21 cellular contexts compared by ENCODE assay signal in the genomic region with DNA sequence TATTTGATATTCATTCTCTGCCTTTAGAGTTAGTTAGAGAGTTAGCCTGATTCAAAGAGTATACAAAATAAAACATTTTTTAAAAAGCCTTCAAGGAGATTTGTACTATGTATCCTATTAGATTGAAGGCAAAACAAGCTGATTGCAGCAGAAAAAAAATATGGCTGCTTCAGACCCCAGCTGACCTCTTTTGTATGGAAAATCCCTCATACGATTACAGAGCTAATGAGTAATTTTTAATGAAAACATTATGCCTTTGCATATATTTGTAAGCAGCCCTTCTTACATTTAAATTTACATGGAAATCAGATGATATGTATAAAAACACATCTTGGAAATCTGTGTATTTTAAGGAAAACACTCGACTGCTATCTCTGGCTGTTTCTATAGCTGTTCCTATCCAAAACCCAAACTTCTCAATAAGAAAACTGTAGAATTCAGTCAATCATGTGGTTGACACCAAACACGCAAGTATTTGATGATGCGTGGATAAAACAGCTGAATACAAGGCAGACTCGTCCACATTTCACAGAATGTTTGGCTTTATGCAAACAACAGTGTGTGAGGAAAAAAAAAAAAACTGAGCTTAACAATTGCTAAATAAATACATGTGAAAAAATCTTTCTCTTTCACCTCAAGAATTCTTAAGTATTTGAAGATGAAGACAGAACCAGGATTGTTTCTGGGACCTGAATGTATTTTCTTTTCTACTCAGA.
A peak's percentile ranks its signal among the peaks of the same experiment; 100 is the strongest.
DNase-seq lines count a peak whose midpoint lies in the region; ATAC-seq and TF ChIP-seq lines count a peak whose summit lies in the region.
"Had no signal": no experiment of that assay in that cellular context is flagged by ENCODE, and none has a peak within 500 bp of the region (broad histone marks: within the 10 kb centered on the region; RNA-seq: fewer than 3 reads in every experiment).

No MANE protein-coding gene starts in this region.

- peak overlapping the region in 3 of 5 experiments; percentile 32 to 82 (median 57) for H3K27ac Mint-ChIP-seq in brain
- H3K27ac Mint-ChIP-seq: activated naive CD8-positive, alpha-beta T cell treated with anti-CD3 and anti-CD28 coated beads for 36 hours; natural killer cell; stimulated activated naive B cell treated with anti-CD40 and anti-IgM and Interleukin-4, amounts not matched to agents 10 μg/mL and 1 μg/mL and 100 μg/mL, for 72 hours; type B pancreatic cell had no signal

- ATAC-seq in activated T-cell treated with anti-CD3 and anti-CD28 coated beads, Interleukin-2, amount 50 U/mL, for 4 hours: no peak
- ATAC-seq in gastrocnemius medialis (no peak), left colon (no peak)
- ATAC-seq: natural killer cell had no signal

- no peak overlapping the region for H2BK12ac ChIP-seq in mesenchymal stem cell (ENCODE audit: low read length in 2 of 2)

- H3K18ac ChIP-seq in mesenchymal stem cell (ENCODE audit: low read depth in 1 of 2, low read length in 2 of 2): no peak overlapping the region

- H4K91ac ChIP-seq in mesenchymal stem cell (ENCODE audit: low read length): no peak overlapping the region

- H3K4me3 ChIP-seq in Loucy (ENCODE audit: low read length, poor library complexity, severe bottlenecking) (no peak overlapping the region), mesenchymal stem cell (ENCODE audit: insufficient read depth in 1 of 2, low read depth in 1 of 2, low read length in 2 of 2) (no peak overlapping the region), gastrocnemius medialis (no peak overlapping the region)
- H3K4me3 ChIP-seq: BLaER1 treated with 17β-estradiol and CSF1 and Interleukin-3, amounts not matched to agents 10 nM and 100 nM; coronary artery; lower lobe of right lung; skin epidermis had no signal

- TF ChIP-seq CTCF in Loucy (conservative IDR thresholded peaks at IDR 0.05; ENCODE audit: low read length): no peak
- TF ChIP-seq CTCF in brain (conservative IDR thresholded peaks at IDR 0.05): no peak
- no peak for TF ChIP-seq CTCF in gastrocnemius medialis (IDR thresholded peaks at IDR 0.05 in 4 of 5, conservative IDR thresholded peaks at IDR 0.05 in 1 of 5)

- H3K9ac ChIP-seq in Loucy (ENCODE audit: low read depth, low read length, poor library complexity, severe bottlenecking): no peak overlapping the region
- H3K9ac ChIP-seq in mesenchymal stem cell (ENCODE audit: low read length): peak overlapping the region; percentile 53
- H3K9ac ChIP-seq: BLaER1 treated with 17β-estradiol and CSF1 and Interleukin-3, amounts not matched to agents 10 nM and 100 nM had no signal

- no peaks in the 10 kb centered on the region for H3K9me2 ChIP-seq in Loucy (replicated peaks; ENCODE audit: low read depth, low read length)

- no peak overlapping the region for H2AK5ac ChIP-seq in mesenchymal stem cell (ENCODE audit: low read length, severe bottlenecking)

- no peaks in the 10 kb centered on the region for H3K27me3 Mint-ChIP-seq in brain
- no peaks in the 10 kb centered on the region for H3K27me3 Mint-ChIP-seq in activated T-cell treated with anti-CD3 and anti-CD28 coated beads, Interleukin-2, amount 50 U/mL, for 4 hours (ENCODE audit: low read depth)

- H3K9me3 ChIP-seq in Loucy (ENCODE audit: insufficient read depth, low read depth, low read length) (no peaks in the 10 kb centered on the region), mesenchymal stem cell (ENCODE audit: control insufficient read depth, low read length) (no peaks in the 10 kb centered on the region), gastrocnemius medialis (no peaks in the 10 kb centered on the region)
- H3K9me3 ChIP-seq: BLaER1 treated with 17β-estradiol and CSF1 and Interleukin-3, amounts not matched to agents 10 nM and 100 nM; lower lobe of right lung had no signal

- no peak overlapping the region for H3K14ac ChIP-seq in mesenchymal stem cell (ENCODE audit: low read length in 2 of 2)

- intact Hi-C loops in gastrocnemius medialis (cut with DNase I; ENCODE audit: low total_unique reads) (no loop called here), left colon (cut with DNase I, micrococcal nuclease) (no loop called here)

- H3K4me3 Mint-ChIP-seq in brain: peak overlapping the region in 2 of 5 experiments; percentile 44 to 49
- H3K4me3 Mint-ChIP-seq in activated T-cell treated with anti-CD3 and anti-CD28 coated beads, Interleukin-2, amount 50 U/mL, for 4 hours: no peak overlapping the region
- H3K4me3 Mint-ChIP-seq: activated naive CD8-positive, alpha-beta T cell treated with anti-CD3 and anti-CD28 coated beads for 36 hours; natural killer cell; stimulated activated naive B cell treated with anti-CD40 and anti-IgM and Interleukin-4, amounts not matched to agents 10 μg/mL and 1 μg/mL and 100 μg/mL, for 72 hours; type B pancreatic cell had no signal

- no peak overlapping the region for H2BK5ac ChIP-seq in mesenchymal stem cell (ENCODE audit: low read depth, low read length, poor library complexity, severe bottlenecking)

- H3K4me1 ChIP-seq in Loucy (ENCODE audit: insufficient read depth, low read length, poor library complexity, severe bottlenecking): no peaks in the 10 kb centered on the region
- peaks cover 4% of the 10 kb centered on the region for H3K4me1 ChIP-seq in mesenchymal stem cell (ENCODE audit: control insufficient read depth, insufficient read depth, low read depth, low read length)
- H3K4me1 ChIP-seq in gastrocnemius medialis: peaks cover 0 to 3% of the 10 kb centered on the region in 2 donors
- H3K4me1 ChIP-seq: BLaER1 treated with 17β-estradiol and CSF1 and Interleukin-3, amounts not matched to agents 10 nM and 100 nM; lower lobe of right lung had no signal

- no peak for TF ChIP-seq POLR2A in gastrocnemius medialis (IDR thresholded peaks at IDR 0.05)

- H4K8ac ChIP-seq in mesenchymal stem cell (ENCODE audit: low read length): no peak overlapping the region

- H3K4me2 ChIP-seq in Loucy (ENCODE audit: low read depth, low read length, poor library complexity, severe bottlenecking) (no peak overlapping the region), mesenchymal stem cell (ENCODE audit: low read length, poor library complexity, severe bottlenecking) (no peak overlapping the region)
- H3K4me2 ChIP-seq: BLaER1 treated with 17β-estradiol and CSF1 and Interleukin-3, amounts not matched to agents 10 nM and 100 nM had no signal

- H3K23ac ChIP-seq in mesenchymal stem cell (ENCODE audit: low read length in 2 of 2): no peak overlapping the region

- H3F3A ChIP-seq in Loucy (ENCODE audit: low read depth): no peaks in the 10 kb centered on the region

- H4K20me1 ChIP-seq in Loucy (ENCODE audit: insufficient read depth, low read length, poor library complexity, severe bottlenecking): no peaks in the 10 kb centered on the region
- H4K20me1 ChIP-seq: BLaER1 treated with 17β-estradiol and CSF1 and Interleukin-3, amounts not matched to agents 10 nM and 100 nM had no signal

- no peaks in the 10 kb centered on the region for H3K36me3 ChIP-seq in Loucy (ENCODE audit: insufficient read depth, low read length)
- no peaks in the 10 kb centered on the region for H3K36me3 ChIP-seq in mesenchymal stem cell (ENCODE audit: control insufficient read depth in 1 of 2, insufficient read depth in 2 of 2, low read depth in 1 of 2, low read length in 2 of 2)
- no peaks in the 10 kb centered on the region for H3K36me3 ChIP-seq in gastrocnemius medialis
- H3K36me3 ChIP-seq: BLaER1 treated with 17β-estradiol and CSF1 and Interleukin-3, amounts not matched to agents 10 nM and 100 nM; lower lobe of right lung had no signal

- no peak overlapping the region for H2BK15ac ChIP-seq in mesenchymal stem cell (ENCODE audit: low read depth, poor library complexity, severe bottlenecking)

- 100% methylated on average over 1 of the region's 5 CpGs for WGBS in mesenchymal stem cell

- H3K4me1 Mint-ChIP-seq in brain: peaks cover 71% of the 10 kb centered on the region
- no peaks in the 10 kb centered on the region for H3K4me1 Mint-ChIP-seq in activated T-cell treated with anti-CD3 and anti-CD28 coated beads, Interleukin-2, amount 50 U/mL, for 4 hours (ENCODE audit: low read depth)
- H3K4me1 Mint-ChIP-seq: activated naive CD8-positive, alpha-beta T cell treated with anti-CD3 and anti-CD28 coated beads for 36 hours; natural killer cell; stimulated activated naive B cell treated with anti-CD40 and anti-IgM and Interleukin-4, amounts not matched to agents 10 μg/mL and 1 μg/mL and 100 μg/mL, for 72 hours had no signal

- no peaks in the 10 kb centered on the region for H3K79me1 ChIP-seq in mesenchymal stem cell (replicated peaks; ENCODE audit: low read length, poor library complexity, severe bottlenecking)

- peaks cover 4% of the 10 kb centered on the region for H3K36me3 Mint-ChIP-seq in brain
- H3K36me3 Mint-ChIP-seq in activated T-cell treated with anti-CD3 and anti-CD28 coated beads, Interleukin-2, amount 50 U/mL, for 4 hours (ENCODE audit: insufficient read depth): no peaks in the 10 kb centered on the region
- H3K36me3 Mint-ChIP-seq: activated naive CD8-positive, alpha-beta T cell treated with anti-CD3 and anti-CD28 coated beads for 36 hours; natural killer cell; stimulated activated naive B cell treated with anti-CD40 and anti-IgM and Interleukin-4, amounts not matched to agents 10 μg/mL and 1 μg/mL and 100 μg/mL, for 72 hours had no signal

- no peaks in the 10 kb centered on the region for H3K9me3 Mint-ChIP-seq in brain
- H3K9me3 Mint-ChIP-seq in activated T-cell treated with anti-CD3 and anti-CD28 coated beads, Interleukin-2, amount 50 U/mL, for 4 hours: no peaks in the 10 kb centered on the region
- H3K9me3 Mint-ChIP-seq: activated naive CD8-positive, alpha-beta T cell treated with anti-CD3 and anti-CD28 coated beads for 36 hours; stimulated activated naive B cell treated with anti-CD40 and anti-IgM and Interleukin-4, amounts not matched to agents 10 μg/mL and 1 μg/mL and 100 μg/mL, for 72 hours; type B pancreatic cell had no signal

- no peak overlapping the region for H2BK120ac ChIP-seq in mesenchymal stem cell (ENCODE audit: low read depth, low read length)

- H3K27me3 ChIP-seq in Loucy (ENCODE audit: insufficient read depth, low read length, poor library complexity, severe bottlenecking) (no peaks in the 10 kb centered on the region), mesenchymal stem cell (ENCODE audit: control insufficient read depth in 1 of 2, insufficient read depth in 1 of 2, low read length in 2 of 2) (no peaks in the 10 kb centered on the region), gastrocnemius medialis (no peaks in the 10 kb centered on the region)
- H3K27me3 ChIP-seq: BLaER1 treated with 17β-estradiol and CSF1 and Interleukin-3, amounts not matched to agents 10 nM and 100 nM had no signal

- no peak overlapping the region for H3K4ac ChIP-seq in mesenchymal stem cell (ENCODE audit: low read depth in 1 of 2, low read length in 2 of 2)

- in situ Hi-C loops in gastrocnemius medialis (cut with MboI; ENCODE audit: low sequenced_read_pairs in 4 of 4): no loop called here

- peak; percentile 48 for DNase-seq in EH (ENCODE audit: low read depth)
- DNase-seq in mesenchymal stem cell: peak; percentile 26
- DNase-seq in activated T-cell treated with anti-CD3 and anti-CD28 coated beads, Interleukin-2, amount 50 U/mL, for 4 hours: no peak
- no peak for DNase-seq in gastrocnemius medialis
- DNase-seq in NCI-H510A treated with DMSO at 0.1 percent for 48 hours (lab: John Stamatoyannopoulos, UW): no peak
- DNase-seq in left colon: no peak
- DNase-seq: activated effector memory CD4-positive, alpha-beta T cell treated with anti-CD3 and anti-CD28 coated beads, Interleukin-2, amount 50 U/mL, for 16 hours; activated naive CD8-positive, alpha-beta T cell treated with anti-CD3 and anti-CD28 coated beads for 36 hours; DMS79; effector CD8-positive, alpha-beta T cell; kidney; natural killer cell; NCI-H2171; stimulated activated naive B cell treated with anti-CD40 and anti-IgM and Interleukin-4, amounts not matched to agents 10 μg/mL and 1 μg/mL and 100 μg/mL, for 72 hours had no signal

- H3K27ac ChIP-seq in mesenchymal stem cell (ENCODE audit: low read length, poor library complexity, severe bottlenecking): no peak overlapping the region
- H3K27ac ChIP-seq in gastrocnemius medialis: no peak overlapping the region
- H3K27ac ChIP-seq: BLaER1 treated with 17β-estradiol and CSF1 and Interleukin-3, amounts not matched to agents 10 nM and 100 nM; coronary artery; lower lobe of right lung had no signal

- H3K79me2 ChIP-seq in Loucy (ENCODE audit: insufficient read depth, low read length): no peaks in the 10 kb centered on the region

- peak overlapping the region; percentile 53; the same call in 1 of the 2 replicates for H2AFZ ChIP-seq in Loucy (ENCODE audit: low read length)
- no peak overlapping the region for H2AFZ ChIP-seq in mesenchymal stem cell (ENCODE audit: low read depth, low read length)

Comparison
In these comparisons a context has a peak if more than half of its experiments do, and no peak if none do; other contexts are left out.
1. DNase-seq: peak in EH (single experiment) and mesenchymal stem cell (single experiment); none in activated T-cell treated with anti-CD3 and anti-CD28 coated beads, Interleukin-2, amount 50 U/mL, for 4 hours (single experiment), gastrocnemius medialis (0 of 2), NCI-H510A treated with DMSO at 0.1 percent for 48 hours (single experiment) and left colon (0 of 2).